ENCODE assay signal across 25 cellular contexts in genomic region chr7:33300131-33300530, GRCh38.
"Had no signal": no experiment of that assay in that cellular context is flagged by ENCODE, and none has a peak within 500 bp of the region (broad histone marks: within the 10 kb centered on the region; RNA-seq: fewer than 3 reads in every experiment).

No MANE protein-coding gene starts in this region.

- H3K36me3 ChIP-seq: breast epithelium, cardiac muscle cell, colonic mucosa had no signal

- H3K27ac ChIP-seq: ascending aorta, breast epithelium, cardiac muscle cell, colonic mucosa, epithelial cell of prostate, esophagus squamous epithelium had no signal

- DNase-seq: activated CD4-positive, alpha-beta memory T cell treated with anti-CD3 and anti-CD28 coated beads for 36 hours; activated CD4-positive, alpha-beta T cell treated with anti-CD3 and anti-CD28 coated beads for 36 hours; activated CD4-positive, alpha-beta T cell treated with anti-CD3 and anti-CD28 coated beads, Interleukin-2, amount 10 ng/mL, durations not matched to agents 24 days and 14 days; activated CD4-positive, CD25-positive, alpha-beta regulatory T cell; activated CD4-positive, CD25-positive, alpha-beta regulatory T cell treated with anti-CD3 and anti-CD28 coated beads, Interleukin-2, amount 50 U/mL, for 72 hours; activated CD8-positive, alpha-beta memory T cell treated with anti-CD3 and anti-CD28 coated beads, Interleukin-2, amount 10 ng/mL, durations not matched to agents 7 days and 5 days; activated CD8-positive, alpha-beta memory T cell treated with anti-CD3 and anti-CD28 coated beads, Interleukin-2, amount 50 U/mL, for 4 hours; activated CD8-positive, alpha-beta T cell treated with anti-CD3 and anti-CD28 coated beads, Interleukin-2, amount 10 ng/mL, durations not matched to agents 7 days and 5 days; activated effector memory CD4-positive, alpha-beta T cell treated with anti-CD3 and anti-CD28 coated beads, Interleukin-2, amount 50 U/mL, for 16 hours; activated naive CD4-positive, alpha-beta T cell treated with anti-CD3 and anti-CD28 coated beads for 36 hours; activated naive CD8-positive, alpha-beta T cell treated with anti-CD3 and anti-CD28 coated beads for 36 hours; activated naive CD8-positive, alpha-beta T cell treated with anti-CD3 and anti-CD28 coated beads, Interleukin-2, amount 50 U/mL, for 24 hours; activated T-cell treated with anti-CD3 and anti-CD28 coated beads, Interleukin-2, amount 50 U/mL, for 1 hour; activated T-cell treated with anti-CD3 and anti-CD28 coated beads, Interleukin-2, amount 50 U/mL, for 48 hours; central memory CD4-positive, alpha-beta T cell; cerebellar nuclear complex; colonic mucosa; effector CD8-positive, alpha-beta T cell; esophagus squamous epithelium; head of caudate nucleus; T-helper 2 cell had no signal

- H3K9me3 ChIP-seq: colonic mucosa had no signal

- H3K4me1 ChIP-seq: breast epithelium, colonic mucosa, esophagus squamous epithelium had no signal

- H3K27me3 ChIP-seq: ascending aorta, breast epithelium, cardiac muscle cell, colonic mucosa, esophagus squamous epithelium had no signal

- H3K4me3 ChIP-seq: ascending aorta, breast epithelium, cardiac muscle cell, colonic mucosa, esophagus squamous epithelium had no signal
